23 cellular contexts compared by ENCODE assay signal in genomic region chr2:223217373-223217772, GRCh38.
"Had no signal": no experiment of that assay in that cellular context is flagged by ENCODE, and none has a peak within 500 bp of the region (broad histone marks: within the 10 kb centered on the region; RNA-seq: fewer than 3 reads in every experiment).

No MANE protein-coding gene starts in this region.

- FAIRE-seq: astrocyte, frontal cortex had no signal

- H3K36me3 ChIP-seq: esophagus squamous epithelium, left lung, lower lobe of right lung, transverse colon had no signal

- H3K4me3 ChIP-seq: esophagus squamous epithelium, left lung, lower lobe of right lung, mucosa of descending colon, transverse colon had no signal

- H3K4me1 ChIP-seq: esophagus squamous epithelium, left lung, lower lobe of right lung, transverse colon had no signal

- H3K9me3 ChIP-seq: esophagus squamous epithelium, left lung, lower lobe of right lung, mucosa of descending colon, transverse colon had no signal

- H3K27ac ChIP-seq: epithelial cell of prostate, esophagus squamous epithelium, left lung, lower lobe of right lung, transverse colon had no signal

- DNase-seq: activated CD4-positive, alpha-beta memory T cell treated with anti-CD3 and anti-CD28 coated beads, Interleukin-2, amount 10 ng/mL, durations not matched to agents 7 days and 5 days; activated CD4-positive, alpha-beta T cell treated with anti-CD3 and anti-CD28 coated beads for 1 hour; activated CD4-positive, alpha-beta T cell treated with anti-CD3 and anti-CD28 coated beads, Interleukin-2, amount 10 ng/mL, durations not matched to agents 7 days and 5 days; activated CD8-positive, alpha-beta memory T cell treated with anti-CD3 and anti-CD28 coated beads, Interleukin-2, amount 50 U/mL, for 48 hours; activated gamma-delta T cell treated with Interleukin-2 at 50 U/mL for 16 hours; activated naive CD4-positive, alpha-beta T cell treated with anti-CD3 and anti-CD28 coated beads, Interleukin-2, amount 50 U/mL, for 16 hours; activated T-cell treated with anti-CD3 and anti-CD28 coated beads, Interleukin-2, amount 50 U/mL, for 4 hours; amniotic stem cell; endodermal cell; esophagus squamous epithelium; left lung; lower lobe of right lung; mesendoderm; mucosa of descending colon; right cardiac atrium; stimulated activated CD4-positive, alpha-beta T cell treated with anti-CD3 and anti-CD28 coated beads, Interleukin-2, amount 100 ng/mL, for 48 hours; stimulated activated naive CD4-positive, alpha-beta T cell treated with Interleukin-2 at 50 U/mL for 16 hours; T-helper 17 cell; T1000; transverse colon had no signal

- H3K27me3 ChIP-seq: esophagus squamous epithelium, left lung, transverse colon had no signal
